Comparison of ENCODE assay signal across 10 cellular contexts in genomic region chr5:110086658-110087388, GRCh38.
DNase-seq lines count a peak whose midpoint lies in the region; ATAC-seq and TF ChIP-seq lines count a peak whose summit lies in the region.
"Had no signal": no experiment of that assay in that cellular context is flagged by ENCODE, and none has a peak within 500 bp of the region (broad histone marks: within the 10 kb centered on the region; RNA-seq: fewer than 3 reads in every experiment).

No MANE protein-coding gene starts in this region.

- H3K27ac ChIP-seq in GM23338 (ENCODE audit: low read depth), result no peak overlapping the region
- H3K27ac ChIP-seq: HL-60 had no signal

- no peaks in the 10 kb centered on the region for H4K20me1 ChIP-seq in GM23338 (replicated peaks; ENCODE audit: insufficient read depth)

- H2AFZ ChIP-seq in GM23338, result no peak overlapping the region

- H3K9me3 Mint-ChIP-seq in immature natural killer cell (no peaks in the 10 kb centered on the region), GM23338 (no peaks in the 10 kb centered on the region)
- H3K9me3 Mint-ChIP-seq: stimulated activated naive B cell treated with anti-CD40 and anti-IgM and Interleukin-4, amounts not matched to agents 10 μg/mL and 1 μg/mL and 100 μg/mL, for 72 hours had no signal

- no peaks in the 10 kb centered on the region for H3F3A ChIP-seq in GM23338 (replicated peaks; ENCODE audit: low read depth)

- H3K27ac Mint-ChIP-seq in immature natural killer cell, result no peak overlapping the region
- no peak overlapping the region for H3K27ac Mint-ChIP-seq in GM23338
- H3K27ac Mint-ChIP-seq: stimulated activated naive B cell treated with anti-CD40 and anti-IgM and Interleukin-4, amounts not matched to agents 10 μg/mL and 1 μg/mL and 100 μg/mL, for 72 hours had no signal

- no peaks in the 10 kb centered on the region for H3K36me3 ChIP-seq in GM23338 (ENCODE audit: insufficient read depth)

- H3K27me3 Mint-ChIP-seq in immature natural killer cell (ENCODE audit: low read depth in 3 of 3) (no peaks in the 10 kb centered on the region), GM23338 (ENCODE audit: insufficient read depth, low read depth, poor library complexity) (no peaks in the 10 kb centered on the region)
- H3K27me3 Mint-ChIP-seq: stimulated activated naive B cell treated with anti-CD40 and anti-IgM and Interleukin-4, amounts not matched to agents 10 μg/mL and 1 μg/mL and 100 μg/mL, for 72 hours had no signal

- ATAC-seq in HG02981 (IDR thresholded peaks at IDR 0.05; ENCODE audit: unreplicated experiment) (no peak), GM23338 (no peak), GM21529 (IDR thresholded peaks at IDR 0.05; ENCODE audit: unreplicated experiment) (no peak)

- no peak overlapping the region for H3K4me3 Mint-ChIP-seq in immature natural killer cell
- H3K4me3 Mint-ChIP-seq in GM23338, result no peak overlapping the region
- H3K4me3 Mint-ChIP-seq: stimulated activated naive B cell treated with anti-CD40 and anti-IgM and Interleukin-4, amounts not matched to agents 10 μg/mL and 1 μg/mL and 100 μg/mL, for 72 hours had no signal

- DNase-seq in M059J (ENCODE audit: low read depth) (peak; percentile 47), immature natural killer cell (peak in 2 of 3 donors; percentile 1 to 2), DMS79 treated with DMSO at 0.1 percent for 48 hours (lab: John Stamatoyannopoulos, UW) (no peak), GM23338 (ENCODE audit: low spot score) (no peak)
- DNase-seq in activated CD8-positive, alpha-beta memory T cell treated with anti-CD3 and anti-CD28 coated beads, Interleukin-2, amount 50 U/mL, for 4 hours, result peak; percentile 23
- DNase-seq in stimulated activated CD8-positive, alpha-beta memory T cell treated with anti-CD3 and anti-CD28 coated beads, Interleukin-2, amount 100 ng/mL, for 48 hours (ENCODE audit: low read depth in 2 of 2), result peak; percentile 21 to 30
- DNase-seq: stimulated activated naive B cell treated with anti-CD40 and anti-IgM and Interleukin-4, amounts not matched to agents 10 μg/mL and 1 μg/mL and 100 μg/mL, for 72 hours had no signal

- no peak for TF ChIP-seq CTCF in GM23338 (conservative IDR thresholded peaks at IDR 0.05; ENCODE audit: low read depth in 2 of 2)

- H3K4me1 Mint-ChIP-seq in immature natural killer cell (peaks cover 0 to 3% of the 10 kb centered on the region in 2 donors), GM23338 (no peaks in the 10 kb centered on the region)
- H3K4me1 Mint-ChIP-seq: stimulated activated naive B cell treated with anti-CD40 and anti-IgM and Interleukin-4, amounts not matched to agents 10 μg/mL and 1 μg/mL and 100 μg/mL, for 72 hours had no signal

- H3K4me1 ChIP-seq in GM23338 (ENCODE audit: insufficient read depth), result no peaks in the 10 kb centered on the region

- H3K9me2 ChIP-seq in GM23338 (ENCODE audit: insufficient read depth), result no peaks in the 10 kb centered on the region

- no peak overlapping the region for H3K4me2 ChIP-seq in GM23338

- no peaks in the 10 kb centered on the region for H3K27me3 ChIP-seq in GM23338 (ENCODE audit: insufficient read depth)

- no peak overlapping the region for H3K4me3 ChIP-seq in GM23338

- H3K79me2 ChIP-seq in GM23338 (replicated peaks; ENCODE audit: insufficient read depth), result no peaks in the 10 kb centered on the region

- H3K36me3 Mint-ChIP-seq in immature natural killer cell (no peaks in the 10 kb centered on the region), GM23338 (ENCODE audit: low read depth) (no peaks in the 10 kb centered on the region)
- H3K36me3 Mint-ChIP-seq: stimulated activated naive B cell treated with anti-CD40 and anti-IgM and Interleukin-4, amounts not matched to agents 10 μg/mL and 1 μg/mL and 100 μg/mL, for 72 hours had no signal

TF ChIP-seq in GM23338, 12 proteins besides CTCF, POLR2A, EP300 and RAD21 (continues in another document):
- no peak for TF ChIP-seq STAT1 (IDR thresholded peaks at IDR 0.05; ENCODE audit: unreplicated experiment)
- TF ChIP-seq NANOG (IDR thresholded peaks at IDR 0.05; ENCODE audit: borderline replicate concordance), result no peak
- no peak for TF ChIP-seq JUNB (IDR thresholded peaks at IDR 0.05; ENCODE audit: unreplicated experiment)
- TF ChIP-seq REST (IDR thresholded peaks at IDR 0.05; ENCODE audit: unreplicated experiment), result no peak
- TF ChIP-seq POLR2AphosphoS5 (IDR thresholded peaks at IDR 0.05; ENCODE audit: low read depth), result no peak
- TF ChIP-seq ETS1 (IDR thresholded peaks at IDR 0.05), result no peak
- TF ChIP-seq CREB1 (CRISPR knock-in tag; IDR thresholded peaks at IDR 0.05; ENCODE audit: low read depth), result no peak
- no peak for TF ChIP-seq EZH2 (IDR thresholded peaks at IDR 0.05; ENCODE audit: low read depth, unreplicated experiment)
- TF ChIP-seq ZNF331 (CRISPR knock-in tag; IDR thresholded peaks at IDR 0.05; ENCODE audit: low read depth), result no peak

Comparison
In these comparisons a context has a peak if more than half of its experiments do, and no peak if none do; other contexts are left out.
1. DNase-seq: peak in M059J (single experiment), activated CD8-positive, alpha-beta memory T cell treated with anti-CD3 and anti-CD28 coated beads, Interleukin-2, amount 50 U/mL, for 4 hours (single experiment), immature natural killer cell (2 of 3) and stimulated activated CD8-positive, alpha-beta memory T cell treated with anti-CD3 and anti-CD28 coated beads, Interleukin-2, amount 100 ng/mL, for 48 hours (2 of 2); none in DMS79 treated with DMSO at 0.1 percent for 48 hours (single experiment) and GM23338 (single experiment).